In genomic region chr18:79388043-79388442, GRCh38 we compare ENCODE assay signal across 19 cellular contexts. TPM values are rescaled to one million over a fixed set of nuclear protein-coding genes. Genes with fewer than 3 reads are reported as not detected.
DNase-seq lines count a peak whose midpoint lies in the region; ATAC-seq and TF ChIP-seq lines count a peak whose summit lies in the region.
"Had no signal": no experiment of that assay in that cellular context is flagged by ENCODE, and none has a peak within 500 bp of the region (broad histone marks: within the 10 kb centered on the region; RNA-seq: fewer than 3 reads in every experiment).

No MANE protein-coding gene starts in this region.

- H3K27me3 ChIP-seq in neuronal stem cell (ENCODE audit: control insufficient read depth in 3 of 3, insufficient read depth in 3 of 3, low read depth in 1 of 3, low read length in 3 of 3) (peaks cover 11 to 39% (median 19%) of the 10 kb centered on the region in 3 experiments), BE2C (peaks cover 26% of the 10 kb centered on the region)
- H3K27me3 ChIP-seq: Peyer's patch had no signal

- no peak overlapping the region for H3K4me2 ChIP-seq in neuronal stem cell (ENCODE audit: insufficient read depth, low read length, poor library complexity, severe bottlenecking)
- H3K4me2 ChIP-seq: A549 had no signal

- H4K91ac ChIP-seq in neuronal stem cell (ENCODE audit: low read depth, low read length, poor library complexity) = no peak overlapping the region

- H2AK5ac ChIP-seq in neuronal stem cell (ENCODE audit: low read depth, low read length) = peak overlapping the region; percentile 92

- H3K27ac ChIP-seq in coronary artery = no peak overlapping the region
- H3K27ac ChIP-seq in neuronal stem cell (replicated peaks; ENCODE audit: low read length) = no peak overlapping the region
- H3K27ac ChIP-seq: A549, Peyer's patch had no signal

- no peaks in the 10 kb centered on the region for H3K9me3 ChIP-seq in neuronal stem cell (replicated peaks in 1 of 2; ENCODE audit: control insufficient read depth in 2 of 2, insufficient read depth in 1 of 2, low read depth in 1 of 2, low read length in 2 of 2)
- no peaks in the 10 kb centered on the region for H3K9me3 ChIP-seq in BE2C
- H3K9me3 ChIP-seq: A549, Peyer's patch had no signal

- H3K4me1 ChIP-seq in neuronal stem cell (ENCODE audit: control insufficient read depth in 2 of 2, insufficient read depth in 1 of 2, low read depth in 1 of 2, low read length in 2 of 2) (peaks cover 0 to 6% of the 10 kb centered on the region in 2 donors), BE2C (no peaks in the 10 kb centered on the region)
- H3K4me1 ChIP-seq: A549 had no signal

- no peak overlapping the region for H2AFZ ChIP-seq in neuronal stem cell (ENCODE audit: low read length)

- H3K36me3 ChIP-seq in neuronal stem cell (replicated peaks in 1 of 2; ENCODE audit: control insufficient read depth in 2 of 2, insufficient read depth in 2 of 2, low read length in 2 of 2) (no peaks in the 10 kb centered on the region), BE2C (no peaks in the 10 kb centered on the region)
- H3K36me3 ChIP-seq: Peyer's patch had no signal

- WGBS in neuronal stem cell (ENCODE audit: extremely low coverage in 2 of 2, insufficient read length in 2 of 2, insufficient replicate concordance in 1 of 2), 2 donors = no CpG with 5 or more reads among the region's 7 CpGs

- in situ Hi-C loops in GM13977 (cut with MboI; ENCODE audit: low pct_unique_long_range_greater_than_20kb, low sequenced_read_pairs, unreplicated experiment) = no loop called here

- TF ChIP-seq CTCF in GM13977 (IDR thresholded peaks at IDR 0.05; ENCODE audit: extremely low read depth, insufficient read depth, missing control alignments) (no peak), coronary artery (IDR thresholded peaks at IDR 0.05) (no peak), BE2C (IDR thresholded peaks at IDR 0.05; ENCODE audit: low read depth, low read length) (no peak)

- peak overlapping the region; percentile 82 for H2BK5ac ChIP-seq in neuronal stem cell (ENCODE audit: low read length)

- H3K18ac ChIP-seq in neuronal stem cell (ENCODE audit: low read length) = peak overlapping the region; percentile 83

- no peaks in the 10 kb centered on the region for H3K79me1 ChIP-seq in neuronal stem cell (ENCODE audit: low read depth, low read length)

- no peak overlapping the region for H3K27ac Mint-ChIP-seq in activated T-cell treated with anti-CD3 and anti-CD28 coated beads, Interleukin-2, amount 50 U/mL, for 24 hours
- H3K27ac Mint-ChIP-seq: H9, HFFc6 had no signal

- no peaks in the 10 kb centered on the region for H3K9me3 Mint-ChIP-seq in activated T-cell treated with anti-CD3 and anti-CD28 coated beads, Interleukin-2, amount 50 U/mL, for 24 hours
- H3K9me3 Mint-ChIP-seq: CD4-positive, CD25-positive, alpha-beta regulatory T cell; H9; HFFc6 had no signal

- H3K9ac ChIP-seq in neuronal stem cell (ENCODE audit: low read depth, low read length, poor library complexity) = no peak overlapping the region

- no peak for ATAC-seq in HG03175 (IDR thresholded peaks at IDR 0.05; ENCODE audit: unreplicated experiment)
- ATAC-seq: A549 had no signal

- peak; percentile 22 for DNase-seq in activated T-cell treated with anti-CD3 and anti-CD28 coated beads, Interleukin-2, amount 50 U/mL, for 24 hours
- DNase-seq in activated T-cell treated with anti-CD3 and anti-CD28 coated beads for 4 hours = no peak
- peak; percentile 20 for DNase-seq in GM13977 (ENCODE audit: low spot score)
- DNase-seq in coronary artery (ENCODE audit: low spot score) = peak; percentile 62
- DNase-seq in neuronal stem cell (ENCODE audit: low spot score) = no peak
- no peak for DNase-seq in BE2C
- DNase-seq: CD4-positive, CD25-positive, alpha-beta regulatory T cell; H9; HFFc6; KBM-7; MM.1S; NCI-H1048; NCI-H1417 treated with DMSO at 0.1 percent for 48 hours; NCI-H187; NCI-H446; NCI-H526 had no signal

- H2BK12ac ChIP-seq in neuronal stem cell (ENCODE audit: low read length) = no peak overlapping the region

- no peak overlapping the region for H3K14ac ChIP-seq in neuronal stem cell (ENCODE audit: low read length)

- H3K27me3 Mint-ChIP-seq in activated T-cell treated with anti-CD3 and anti-CD28 coated beads, Interleukin-2, amount 50 U/mL, for 24 hours = peaks cover 30% of the 10 kb centered on the region

- H3K4me3 Mint-ChIP-seq in activated T-cell treated with anti-CD3 and anti-CD28 coated beads, Interleukin-2, amount 50 U/mL, for 24 hours = no peak overlapping the region
- H3K4me3 Mint-ChIP-seq: CD4-positive, CD25-positive, alpha-beta regulatory T cell; H9; HFFc6 had no signal

- no peak overlapping the region for H3K4ac ChIP-seq in neuronal stem cell (ENCODE audit: low read length)

- no peak overlapping the region for H2BK15ac ChIP-seq in neuronal stem cell (ENCODE audit: low read length)

- peaks cover 14% of the 10 kb centered on the region for H3K4me1 Mint-ChIP-seq in activated T-cell treated with anti-CD3 and anti-CD28 coated beads, Interleukin-2, amount 50 U/mL, for 24 hours (ENCODE audit: low read depth)

- peak overlapping the region; percentile 55 for H3K23ac ChIP-seq in neuronal stem cell (ENCODE audit: low read depth, low read length, poor library complexity)

- no peak overlapping the region for H4K8ac ChIP-seq in neuronal stem cell (ENCODE audit: low read depth, low read length)

- no peak overlapping the region for H3K4me3 ChIP-seq in coronary artery
- peak overlapping the region in 1 of 2 donors; percentile 28 for H3K4me3 ChIP-seq in neuronal stem cell (ENCODE audit: low read length in 2 of 2)
- H3K4me3 ChIP-seq in BE2C (ENCODE audit: low read depth, low read length) = no peak overlapping the region
- H3K4me3 ChIP-seq: A549, Peyer's patch had no signal

- H3K36me3 Mint-ChIP-seq in activated T-cell treated with anti-CD3 and anti-CD28 coated beads, Interleukin-2, amount 50 U/mL, for 24 hours (ENCODE audit: low read depth) = no peaks in the 10 kb centered on the region
- H3K36me3 Mint-ChIP-seq: CD4-positive, CD25-positive, alpha-beta regulatory T cell had no signal

- H2BK120ac ChIP-seq in neuronal stem cell (ENCODE audit: low read depth, low read length) = no peak overlapping the region

RNA-seq across cellular contexts. Expression of gene NFATC1, which starts 7.7 kb away (rescaled TPM):
- 4.7 TPM for polyA plus RNA-seq in neuronal stem cell (2013, experiment 1 of 2)
- 5.2 TPM for polyA plus RNA-seq in neuronal stem cell (2013, experiment 2 of 2)
- 2.1 TPM for polyA plus RNA-seq in BE2C (2012; ENCODE audit: insufficient read depth, insufficient read length, low read depth)

Comparison
In these comparisons a context has a peak if more than half of its experiments do, and no peak if none do; other contexts are left out.
1. DNase-seq: peak in activated T-cell treated with anti-CD3 and anti-CD28 coated beads, Interleukin-2, amount 50 U/mL, for 24 hours (single experiment), GM13977 (single experiment) and coronary artery (single experiment); none in activated T-cell treated with anti-CD3 and anti-CD28 coated beads for 4 hours (single experiment), neuronal stem cell (single experiment) and BE2C (single experiment).